In genomic region chr15:69659454-69660050, GRCh38 we compare ENCODE assay signal across 27 cellular contexts.
"Had no signal": no experiment of that assay in that cellular context is flagged by ENCODE, and none has a peak within 500 bp of the region (broad histone marks: within the 10 kb centered on the region; RNA-seq: fewer than 3 reads in every experiment).

No MANE protein-coding gene starts in this region.

- H3K9me3 ChIP-seq: adrenal gland, ascending aorta, esophagus muscularis mucosa, pancreas, psoas muscle, stomach, suprapubic skin, tibial nerve, uterus had no signal

- H3K9me3 Mint-ChIP-seq: activated CD4-positive, alpha-beta memory T cell treated with anti-CD3 and anti-CD28 coated beads for 36 hours; activated naive CD4-positive, alpha-beta T cell treated with anti-CD3 and anti-CD28 coated beads, Interleukin-2, amount 50 U/mL, for 72 hours; activated T-helper 17 cell treated with anti-CD3 and anti-CD28 coated beads, Interleukin-2, amount 50 U/mL, for 72 hours; nephron had no signal

- H3K36me3 ChIP-seq: adrenal gland, ascending aorta, brain microvascular endothelial cell, esophagus muscularis mucosa, pancreas, stomach, suprapubic skin, tibial nerve, uterus had no signal

- H3K4me3 ChIP-seq: adrenal gland, ascending aorta, dorsolateral prefrontal cortex, esophagus muscularis mucosa, pancreas, psoas muscle, stomach, suprapubic skin, tibial nerve, uterus had no signal

- H3K27ac Mint-ChIP-seq: activated CD4-positive, alpha-beta memory T cell treated with anti-CD3 and anti-CD28 coated beads for 36 hours; activated naive CD4-positive, alpha-beta T cell treated with anti-CD3 and anti-CD28 coated beads, Interleukin-2, amount 50 U/mL, for 72 hours; activated T-helper 17 cell treated with anti-CD3 and anti-CD28 coated beads, Interleukin-2, amount 50 U/mL, for 72 hours; nephron had no signal

- H3K4me1 Mint-ChIP-seq: activated T-helper 17 cell treated with anti-CD3 and anti-CD28 coated beads, Interleukin-2, amount 50 U/mL, for 72 hours had no signal

- H3K4me3 Mint-ChIP-seq: activated CD4-positive, alpha-beta memory T cell treated with anti-CD3 and anti-CD28 coated beads for 36 hours; activated T-helper 17 cell treated with anti-CD3 and anti-CD28 coated beads, Interleukin-2, amount 50 U/mL, for 72 hours; nephron had no signal

- H3K4me1 ChIP-seq: adrenal gland, ascending aorta, pancreas, psoas muscle, tibial nerve, uterus had no signal

- H3K27ac ChIP-seq: adrenal gland, ascending aorta, brain microvascular endothelial cell, dorsolateral prefrontal cortex, esophagus muscularis mucosa, pancreas, psoas muscle, stomach, suprapubic skin, tibial nerve, uterus had no signal

- H3K27me3 ChIP-seq: ascending aorta, pancreas, tibial nerve, uterus had no signal

- DNase-seq: activated CD4-positive, alpha-beta memory T cell treated with anti-CD3 and anti-CD28 coated beads for 36 hours; activated CD4-positive, alpha-beta T cell treated with anti-CD3 and anti-CD28 coated beads for 4 hours; activated CD4-positive, CD25-positive, alpha-beta regulatory T cell; activated T-cell treated with anti-CD3 and anti-CD28 coated beads, Interleukin-2, amount 50 U/mL, for 1 hour; brain microvascular endothelial cell; central memory CD4-positive, alpha-beta T cell; dorsolateral prefrontal cortex; hippocampal formation; left ventricle myocardium superior; mammary epithelial cell; midbrain; pancreas; psoas muscle; right cardiac atrium; stimulated activated CD4-positive, alpha-beta T cell treated with anti-CD3 and anti-CD28 coated beads, Interleukin-12 subunit alpha, Interleukin-12 subunit beta, amount 100 ng/mL, for 4 hours; stimulated activated CD4-positive, alpha-beta T cell treated with anti-CD3 and anti-CD28 coated beads, Interleukin-4, amount 100 ng/mL, for 4 hours; stomach; T-helper 1 cell; uterus had no signal

- H3K36me3 Mint-ChIP-seq: activated CD4-positive, alpha-beta memory T cell treated with anti-CD3 and anti-CD28 coated beads for 36 hours; activated naive CD4-positive, alpha-beta T cell treated with anti-CD3 and anti-CD28 coated beads, Interleukin-2, amount 50 U/mL, for 72 hours had no signal

- ATAC-seq: activated naive CD4-positive, alpha-beta T cell treated with anti-CD3 and anti-CD28 coated beads, Interleukin-2, amount 50 U/mL, for 72 hours; activated T-helper 17 cell treated with anti-CD3 and anti-CD28 coated beads, Interleukin-2, amount 50 U/mL, for 72 hours; left ventricle myocardium superior; pancreas; psoas muscle; right cardiac atrium had no signal
